ENCODE assay signal across 15 cellular contexts in genomic region chr10:60209874-60210584, GRCh38.
A peak's percentile ranks its signal among the peaks of the same experiment; 100 is the strongest.
DNase-seq lines count a peak whose midpoint lies in the region; FAIRE-seq and TF ChIP-seq lines count a peak whose summit lies in the region.
"Had no signal": no experiment of that assay in that cellular context is flagged by ENCODE, and none has a peak within 500 bp of the region (broad histone marks: within the 10 kb centered on the region; RNA-seq: fewer than 3 reads in every experiment).

No MANE protein-coding gene starts in this region.

- no peak overlapping the region for H2AFZ ChIP-seq in smooth muscle cell (ENCODE audit: low read depth)

- H3K4me1 Mint-ChIP-seq in T-helper 2 cell treated with Interferon-gamma antibody and Interleukin-4, amounts not matched to agents 5 μg/mL and 100 μg/mL, for 36 hours (ENCODE audit: low read depth) = peaks cover 29% of the 10 kb centered on the region
- H3K4me1 Mint-ChIP-seq in type B pancreatic cell (ENCODE audit: unreplicated experiment) = no peaks in the 10 kb centered on the region

- H3K9me3 ChIP-seq in smooth muscle cell (replicated peaks; ENCODE audit: low read depth) = no peaks in the 10 kb centered on the region
- H3K9me3 ChIP-seq: A549 had no signal

- H3F3A ChIP-seq in smooth muscle cell (ENCODE audit: low read depth) = no peaks in the 10 kb centered on the region

- no peaks in the 10 kb centered on the region for H3K4me1 ChIP-seq in smooth muscle cell (ENCODE audit: low read depth)
- H3K4me1 ChIP-seq: A549, lower lobe of right lung had no signal

- no peaks in the 10 kb centered on the region for H4K20me1 ChIP-seq in smooth muscle cell (ENCODE audit: low read depth)

- DNase-seq in T-helper 2 cell treated with Interferon-gamma antibody and Interleukin-4, amounts not matched to agents 5 μg/mL and 100 μg/mL, for 36 hours (ENCODE audit: low spot score) = no peak
- DNase-seq in T-helper 2 cell = no peak
- DNase-seq in NCI-H2171 (lab: John Stamatoyannopoulos, UW) = peak; percentile 17
- DNase-seq in bronchial epithelial cell (ENCODE audit: low read depth) = peak; percentile 34
- peak; percentile 56 for DNase-seq in pons (ENCODE audit: low spot score)
- no peak for DNase-seq in smooth muscle cell (lab: John Stamatoyannopoulos, UW; ENCODE audit: unreplicated experiment)
- no peak for DNase-seq in type B pancreatic cell (ENCODE audit: extremely low spot score, unreplicated experiment)
- DNase-seq in SIG-M5 (lab: John Stamatoyannopoulos, UW) = no peak
- DNase-seq: activated CD8-positive, alpha-beta memory T cell treated with anti-CD3 and anti-CD28 coated beads for 24 hours; Calu3; lower lobe of right lung; NCI-H2227 treated with DMSO at 0.1 percent for 48 hours had no signal

- H3K4me3 ChIP-seq in bronchial epithelial cell (ENCODE audit: low read depth, low read length) (no peak overlapping the region), smooth muscle cell (no peak overlapping the region)
- H3K4me3 ChIP-seq: A549, lower lobe of right lung had no signal

- H3K9me3 Mint-ChIP-seq in T-helper 2 cell treated with Interferon-gamma antibody and Interleukin-4, amounts not matched to agents 5 μg/mL and 100 μg/mL, for 36 hours = no peaks in the 10 kb centered on the region
- peaks cover 6% of the 10 kb centered on the region for H3K9me3 Mint-ChIP-seq in type B pancreatic cell

- H3K36me3 ChIP-seq in bronchial epithelial cell (ENCODE audit: control insufficient read depth, insufficient read depth, low read length) (no peaks in the 10 kb centered on the region), smooth muscle cell (ENCODE audit: low read depth) (no peaks in the 10 kb centered on the region)
- H3K36me3 ChIP-seq: lower lobe of right lung had no signal

- 81% methylated on average over 7 of the region's 7 CpGs for WGBS in smooth muscle cell (ENCODE audit: low lambda C conversion rate)

- H3K4me3 Mint-ChIP-seq in T-helper 2 cell treated with Interferon-gamma antibody and Interleukin-4, amounts not matched to agents 5 μg/mL and 100 μg/mL, for 36 hours = peak overlapping the region; percentile 53
- H3K4me3 Mint-ChIP-seq in type B pancreatic cell = no peak overlapping the region

- H3K27me3 Mint-ChIP-seq in T-helper 2 cell treated with Interferon-gamma antibody and Interleukin-4, amounts not matched to agents 5 μg/mL and 100 μg/mL, for 36 hours (ENCODE audit: low read depth) = peaks cover 2% of the 10 kb centered on the region
- no peaks in the 10 kb centered on the region for H3K27me3 Mint-ChIP-seq in type B pancreatic cell

- H3K27me3 ChIP-seq in bronchial epithelial cell (ENCODE audit: control insufficient read depth, insufficient read depth, low read length) = no peaks in the 10 kb centered on the region
- no peaks in the 10 kb centered on the region for H3K27me3 ChIP-seq in smooth muscle cell (ENCODE audit: low read depth)

- H3K79me2 ChIP-seq in smooth muscle cell (ENCODE audit: low read depth) = no peaks in the 10 kb centered on the region

- peaks cover 13% of the 10 kb centered on the region for H3K36me3 Mint-ChIP-seq in T-helper 2 cell treated with Interferon-gamma antibody and Interleukin-4, amounts not matched to agents 5 μg/mL and 100 μg/mL, for 36 hours (ENCODE audit: low read depth)
- H3K36me3 Mint-ChIP-seq in type B pancreatic cell = peaks cover 13% of the 10 kb centered on the region

- no peak for TF ChIP-seq CTCF in bronchial epithelial cell (IDR thresholded peaks at IDR 0.05; ENCODE audit: insufficient read depth, low read length, severe bottlenecking)
- TF ChIP-seq CTCF in smooth muscle cell (IDR thresholded peaks at IDR 0.05; ENCODE audit: borderline replicate concordance, insufficient read depth, poor library complexity, severe bottlenecking) = no peak
- TF ChIP-seq CTCF in type B pancreatic cell (conservative IDR thresholded peaks at IDR 0.05) = no peak

- no peak for FAIRE-seq in bronchial epithelial cell (lab: Jason Lieb, UNC)
- FAIRE-seq: A549, colon, RCC 7860 had no signal

- no peak overlapping the region for H3K4me2 ChIP-seq in smooth muscle cell
- H3K4me2 ChIP-seq: A549 had no signal

- H3K27ac Mint-ChIP-seq in T-helper 2 cell treated with Interferon-gamma antibody and Interleukin-4, amounts not matched to agents 5 μg/mL and 100 μg/mL, for 36 hours = peak overlapping the region; percentile 78
- H3K27ac Mint-ChIP-seq in type B pancreatic cell = no peak overlapping the region

- no peak overlapping the region for H3K27ac ChIP-seq in smooth muscle cell (ENCODE audit: low read depth)
- H3K27ac ChIP-seq: A549, lower lobe of right lung had no signal

- H3K9ac ChIP-seq in smooth muscle cell (ENCODE audit: low read depth) = no peak overlapping the region

Comparison
In these comparisons a context has a peak if more than half of its experiments do, and no peak if none do; other contexts are left out.
1. DNase-seq: peak in NCI-H2171 (single experiment), bronchial epithelial cell (single experiment) and pons (single experiment); none in T-helper 2 cell treated with Interferon-gamma antibody and Interleukin-4, amounts not matched to agents 5 μg/mL and 100 μg/mL, for 36 hours (single experiment), T-helper 2 cell (0 of 5), smooth muscle cell (single experiment), type B pancreatic cell (single experiment) and SIG-M5 (single experiment).